ENCODE assay signal across 15 cellular contexts in the genomic region with DNA sequence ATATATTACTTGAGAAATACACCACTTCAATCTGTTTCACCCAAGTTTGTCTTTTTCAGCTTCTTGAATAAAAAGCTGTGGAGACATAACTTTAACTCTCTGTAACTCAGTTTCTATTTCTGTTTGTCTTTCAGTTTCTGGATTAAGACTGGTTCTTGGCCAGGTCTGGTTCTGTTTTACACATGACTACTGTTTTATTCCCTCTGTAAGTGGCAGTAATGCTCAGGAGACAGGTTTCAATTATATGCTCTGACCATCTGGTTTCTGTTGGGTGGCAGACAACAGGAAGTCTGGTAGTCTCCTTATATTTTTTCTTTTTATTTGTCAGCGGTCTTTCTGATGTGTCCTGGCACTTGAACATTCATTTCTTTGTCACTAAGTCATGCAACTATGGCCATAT.
DNase-seq lines count a peak whose midpoint lies in the region; ATAC-seq, FAIRE-seq and TF ChIP-seq lines count a peak whose summit lies in the region.
"Had no signal": no experiment of that assay in that cellular context is flagged by ENCODE, and none has a peak within 500 bp of the region (broad histone marks: within the 10 kb centered on the region; RNA-seq: fewer than 3 reads in every experiment).

No MANE protein-coding gene starts in this region.

- H2AFZ ChIP-seq in osteoblast (ENCODE audit: low read length): no peak overlapping the region

- H3K4me3 ChIP-seq in HAP-1: no peak overlapping the region
- H3K4me3 ChIP-seq in osteoblast (ENCODE audit: insufficient read depth, low read length): no peak overlapping the region
- H3K4me3 ChIP-seq: lung had no signal

- H3K27ac ChIP-seq in osteoblast (ENCODE audit: low read depth, low read length): no peak overlapping the region

- in situ Hi-C loops in HAP-1 (cut with MboI; ENCODE audit: low sequenced_read_pairs): no loop called here

- no peak for TF ChIP-seq CTCF in osteoblast (IDR thresholded peaks at IDR 0.05; ENCODE audit: extremely low read depth, low read depth, low read length)

- H3K9me3 ChIP-seq in HAP-1 (no peaks in the 10 kb centered on the region), osteoblast (ENCODE audit: low read depth, low read length) (no peaks in the 10 kb centered on the region)

- no peak overlapping the region for H3K4me2 ChIP-seq in osteoblast (ENCODE audit: insufficient read depth, low read length)

- intact Hi-C loops in left cardiac atrium (cut with DNase I): no loop called here

- ATAC-seq in GM19324 (IDR thresholded peaks at IDR 0.05; ENCODE audit: low FRiP score, unreplicated experiment): peak; percentile 73
- ATAC-seq in HG02642 (IDR thresholded peaks at IDR 0.05; ENCODE audit: poor library complexity, unreplicated experiment): peak; percentile 79
- peak; percentile 72 for ATAC-seq in HG03439 (IDR thresholded peaks at IDR 0.05; ENCODE audit: unreplicated experiment)
- no peak for ATAC-seq in left cardiac atrium

- H3K79me2 ChIP-seq in osteoblast (ENCODE audit: insufficient read depth, low read length): no peaks in the 10 kb centered on the region

- H3K36me3 ChIP-seq in HAP-1 (replicated peaks) (no peaks in the 10 kb centered on the region), osteoblast (ENCODE audit: insufficient read depth, low read length) (no peaks in the 10 kb centered on the region)

- DNase-seq in GM12892 (ENCODE audit: insufficient read length): no peak
- no peak for DNase-seq in HAP-1 (ENCODE audit: low spot score in 2 of 2)
- no peak for DNase-seq in left cardiac atrium
- DNase-seq in osteoblast (ENCODE audit: insufficient read length, low spot score, missing footprints): no peak
- no peak for DNase-seq in GOT3 (lab: John Stamatoyannopoulos, UW)
- DNase-seq: amygdala; effector memory CD4-positive, alpha-beta T cell; NCI-H2107; nucleus accumbens; RPMI8226; stimulated activated naive CD4-positive, alpha-beta T cell treated with Interleukin-2 at 50 U/mL for 16 hours had no signal

- H3K4me1 ChIP-seq in HAP-1 (peaks cover 5% of the 10 kb centered on the region; the same call in 1 of the 2 replicates), osteoblast (ENCODE audit: insufficient read depth, low read length) (no peaks in the 10 kb centered on the region)

- H3K27me3 ChIP-seq in HAP-1 (ENCODE audit: low read depth) (no peaks in the 10 kb centered on the region), osteoblast (ENCODE audit: insufficient read depth, low read length) (peaks cover 3% of the 10 kb centered on the region)

- H4K20me1 ChIP-seq in osteoblast (ENCODE audit: insufficient read depth, low read length): no peaks in the 10 kb centered on the region

- peak; percentile 27 for FAIRE-seq in GM12892 (lab: Jason Lieb, UNC)

- TF ChIP-seq POLR2A in GM12892 (IDR thresholded peaks at IDR 0.05; ENCODE audit: low read depth, low read length): no peak

Comparison
In these comparisons a context has a peak if more than half of its experiments do, and no peak if none do; other contexts are left out.
1. ATAC-seq: peak in GM19324 (single experiment), HG02642 (single experiment) and HG03439 (single experiment); none in left cardiac atrium (0 of 2).